Comparison of ENCODE assay signal across 24 cellular contexts in the genomic region with DNA sequence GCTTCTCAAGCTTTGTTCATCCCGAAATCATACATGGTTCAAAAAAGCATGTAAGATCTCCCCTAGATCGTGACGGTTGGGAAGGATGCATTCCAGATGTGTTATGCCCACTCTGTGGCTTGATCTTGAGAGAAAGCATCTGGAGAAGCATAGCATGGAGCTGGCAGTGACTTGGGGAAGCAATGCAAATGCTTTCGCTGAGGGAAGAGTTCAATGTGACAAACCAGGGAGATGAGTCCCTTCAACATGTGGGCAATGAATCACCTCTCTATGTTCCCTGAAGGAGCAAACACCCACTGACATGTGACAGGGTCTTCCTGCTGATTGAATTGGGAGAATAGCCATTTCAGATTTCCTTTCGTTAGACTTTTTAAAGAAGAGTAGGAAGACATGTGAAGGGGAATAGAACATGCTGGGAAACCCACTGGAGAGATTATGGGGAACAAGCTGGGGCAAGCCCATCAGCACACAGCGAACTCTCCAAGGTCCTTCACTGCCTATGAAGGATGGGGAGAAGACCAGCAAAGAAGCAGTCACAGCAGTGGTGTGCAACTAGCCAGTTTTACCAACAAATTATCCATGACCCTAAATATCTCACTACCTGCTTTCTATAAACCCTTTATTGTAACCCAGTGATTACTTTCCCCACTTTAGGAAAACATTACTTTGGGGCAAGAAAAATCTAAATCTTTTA. TPM values are rescaled to one million over a fixed set of nuclear protein-coding genes. Genes with fewer than 3 reads are reported as not detected.
DNase-seq lines count a peak whose midpoint lies in the region; ATAC-seq and TF ChIP-seq lines count a peak whose summit lies in the region.
"Had no signal": no experiment of that assay in that cellular context is flagged by ENCODE, and none has a peak within 500 bp of the region (broad histone marks: within the 10 kb centered on the region; RNA-seq: fewer than 3 reads in every experiment).

No MANE protein-coding gene starts in this region.

- no peak for TF ChIP-seq RAD21 in IMR-90 (IDR thresholded peaks at IDR 0.05; ENCODE audit: low read length)

- peak overlapping the region; percentile 7; the same call in 1 of the 2 replicates for H4K5ac ChIP-seq in IMR-90 (ENCODE audit: low read depth, low read length)

- H4K91ac ChIP-seq in IMR-90 (ENCODE audit: insufficient read depth, low read depth, low read length) = peak overlapping the region; percentile 20; the same call in 1 of the 2 replicates

- peaks cover 9% of the 10 kb centered on the region; the same call in 1 of the 2 replicates for H3K36me3 ChIP-seq in IMR-90 (ENCODE audit: control insufficient read depth, insufficient read depth, low read length)
- H3K36me3 ChIP-seq: cardiac muscle cell, prostate gland had no signal

- H3K36me3 Mint-ChIP-seq in mesothelial cell of epicardium = peaks cover 8% of the 10 kb centered on the region
- H3K36me3 Mint-ChIP-seq in activated CD4-positive, alpha-beta T cell treated with anti-CD3 and anti-CD28 coated beads for 36 hours (ENCODE audit: low read depth) = no peaks in the 10 kb centered on the region
- H3K36me3 Mint-ChIP-seq: CD8-positive, alpha-beta T cell had no signal

- no peaks in the 10 kb centered on the region for H3K27me3 Mint-ChIP-seq in mesothelial cell of epicardium (ENCODE audit: low read depth)
- H3K27me3 Mint-ChIP-seq in activated CD4-positive, alpha-beta T cell treated with anti-CD3 and anti-CD28 coated beads for 36 hours = no peaks in the 10 kb centered on the region
- H3K27me3 Mint-ChIP-seq: activated CD8-positive, alpha-beta T cell treated with anti-CD3 and anti-CD28 coated beads for 36 hours had no signal

- peak overlapping the region; percentile 31 for H3K27ac Mint-ChIP-seq in mesothelial cell of epicardium
- no peak overlapping the region for H3K27ac Mint-ChIP-seq in activated CD4-positive, alpha-beta T cell treated with anti-CD3 and anti-CD28 coated beads for 36 hours
- H3K27ac Mint-ChIP-seq: activated CD8-positive, alpha-beta T cell treated with anti-CD3 and anti-CD28 coated beads for 36 hours; CD8-positive, alpha-beta T cell; T-helper 2 cell treated with Interferon-gamma antibody and Interleukin-4, amounts not matched to agents 5 μg/mL and 100 μg/mL, for 36 hours had no signal

- intact Hi-C loops in IMR-90 (cut with micrococcal nuclease) = loop anchor here (5.0 kb wide), 1 partner anchor 218 kb away; no protein-coding TSS in a partner anchor
- intact Hi-C loops in activated CD4-positive, alpha-beta T cell treated with anti-CD3 and anti-CD28 coated beads for 36 hours (cut with DNase I, micrococcal nuclease) = no loop called here

- peak overlapping the region; percentile 53; the same call in 1 of the 2 replicates for H2AK5ac ChIP-seq in IMR-90 (ENCODE audit: low read depth, low read length)

- H3K9me3 Mint-ChIP-seq in mesothelial cell of epicardium = peaks cover 8% of the 10 kb centered on the region
- no peaks in the 10 kb centered on the region for H3K9me3 Mint-ChIP-seq in activated CD4-positive, alpha-beta T cell treated with anti-CD3 and anti-CD28 coated beads for 36 hours (ENCODE audit: low read depth)
- H3K9me3 Mint-ChIP-seq: activated CD8-positive, alpha-beta T cell treated with anti-CD3 and anti-CD28 coated beads for 36 hours; T-helper 2 cell treated with Interferon-gamma antibody and Interleukin-4, amounts not matched to agents 5 μg/mL and 100 μg/mL, for 36 hours had no signal

- CTCF ChIA-PET in IMR-90 (lab: Yijun Ruan, JAX) = interaction anchor here (0.6 kb wide), 1 partner anchor 19 kb away, joined by 5 read pairs; no protein-coding TSS in a partner anchor
- CTCF ChIA-PET in activated CD4-positive, alpha-beta T cell treated with anti-CD3 and anti-CD28 coated beads for 36 hours (lab: Charles Lee) = no interaction called here

- H3K4me1 Mint-ChIP-seq in mesothelial cell of epicardium = peaks cover 26% of the 10 kb centered on the region
- H3K4me1 Mint-ChIP-seq in activated CD4-positive, alpha-beta T cell treated with anti-CD3 and anti-CD28 coated beads for 36 hours = no peaks in the 10 kb centered on the region

- in situ Hi-C loops in IMR-90 (cut with MboI; ENCODE audit: low sequenced_read_pairs) = no loop called here

- DNase-seq in EL (peak; percentile 49), IMR-90 (peak; percentile 67), choroid plexus epithelial cell (ENCODE audit: low read depth) (peak; percentile 31), mesothelial cell of epicardium (ENCODE audit: low spot score in 2 of 2, unreplicated experiment in 2 of 2) (no peak), NOMO-1 treated with dmso at 0.1 percent for 144 hours (lab: John Stamatoyannopoulos, UW; ENCODE audit: unreplicated experiment) (no peak)
- no peak for DNase-seq in activated CD4-positive, alpha-beta T cell treated with anti-CD3 and anti-CD28 coated beads for 36 hours
- DNase-seq in stimulated activated CD4-positive, alpha-beta T cell treated with anti-CD3 and anti-CD28 coated beads, Interleukin-4, amount 100 ng/mL, for 1 hour = no peak
- no peak for DNase-seq in stimulated activated CD4-positive, alpha-beta T cell treated with anti-CD3 and anti-CD28 coated beads, Interleukin-4, amount 100 ng/mL, for 4 hours
- DNase-seq: activated CD8-positive, alpha-beta T cell treated with anti-CD3 and anti-CD28 coated beads for 36 hours; activated T-cell treated with anti-CD3 and anti-CD28 coated beads for 4 hours; CD8-positive, alpha-beta T cell; dorsolateral prefrontal cortex; gastrocnemius medialis; hippocampal formation; NCI-H1105; NCI-H2081; NCI-H510A treated with DMSO at 0.1 percent for 48 hours; stimulated activated naive CD4-positive, alpha-beta T cell; testis had no signal

- peak overlapping the region; percentile 83 for H2BK5ac ChIP-seq in IMR-90 (ENCODE audit: low read depth, low read length, poor library complexity, severe bottlenecking)

- H3K4me3 ChIP-seq in IMR-90 (ENCODE audit: insufficient read depth, low read depth, low read length) = no peak overlapping the region
- H3K4me3 ChIP-seq in choroid plexus epithelial cell (ENCODE audit: low read depth, low read length) = no peak overlapping the region
- H3K4me3 ChIP-seq: cardiac muscle cell, dorsolateral prefrontal cortex, gastrocnemius medialis, prostate gland, skin epidermis, testis had no signal

- H3K79me1 ChIP-seq in IMR-90 (ENCODE audit: low read depth in 1 of 2, low read length in 2 of 2) = peaks cover 16 to 61% of the 10 kb centered on the region in 2 experiments; a peak in 3 of 4 replicates

- peak overlapping the region; percentile 54; the same call in 1 of the 2 replicates for H3K27ac ChIP-seq in IMR-90 (ENCODE audit: insufficient read depth, low read length)
- H3K27ac ChIP-seq: cardiac muscle cell, dorsolateral prefrontal cortex, gastrocnemius medialis, prostate gland, RWPE1, testis had no signal

- POLR2A ChIA-PET in IMR-90 (lab: Charles Lee; ENCODE audit: unreplicated experiment) = no interaction called here
- POLR2A ChIA-PET in activated CD4-positive, alpha-beta T cell treated with anti-CD3 and anti-CD28 coated beads for 36 hours (lab: Charles Lee) = no interaction called here

- TF ChIP-seq POLR2A in IMR-90 (IDR thresholded peaks at IDR 0.05; ENCODE audit: low read depth, low read length) = no peak

- H3K4me1 ChIP-seq in IMR-90 (ENCODE audit: control insufficient read depth, insufficient read depth, low read length) = peaks cover 10% of the 10 kb centered on the region
- H3K4me1 ChIP-seq: prostate gland had no signal

- peak overlapping the region; percentile 11; the same call in 2 of the 3 replicates for H2BK15ac ChIP-seq in IMR-90 (ENCODE audit: low read depth, low read length)

- peak overlapping the region; percentile 5 for H2BK120ac ChIP-seq in IMR-90 (ENCODE audit: low read depth, low read length)

- peak overlapping the region; percentile 68; the same call in 1 of the 2 replicates for H3K14ac ChIP-seq in IMR-90 (replicated peaks; ENCODE audit: low read depth, low read length)

- peak overlapping the region; percentile 76 for H3K4ac ChIP-seq in IMR-90 (ENCODE audit: low read depth, low read length)

- H3K4me2 ChIP-seq in IMR-90 (ENCODE audit: low read depth, low read length) = peak overlapping the region; percentile 9; the same call in 1 of the 2 replicates

- TF ChIP-seq CTCF in IMR-90 (conservative IDR thresholded peaks at IDR 0.05; ENCODE audit: low read depth, low read length) = no peak
- TF ChIP-seq CTCF in choroid plexus epithelial cell (conservative IDR thresholded peaks at IDR 0.05; ENCODE audit: low read depth, low read length) = no peak
- no peak for TF ChIP-seq CTCF in mesothelial cell of epicardium (IDR thresholded peaks at IDR 0.05; ENCODE audit: unreplicated experiment)

- H3K4me3 Mint-ChIP-seq in mesothelial cell of epicardium = no peak overlapping the region
- no peak overlapping the region for H3K4me3 Mint-ChIP-seq in activated CD4-positive, alpha-beta T cell treated with anti-CD3 and anti-CD28 coated beads for 36 hours
- H3K4me3 Mint-ChIP-seq: activated CD8-positive, alpha-beta T cell treated with anti-CD3 and anti-CD28 coated beads for 36 hours; CD8-positive, alpha-beta T cell; T-helper 2 cell treated with Interferon-gamma antibody and Interleukin-4, amounts not matched to agents 5 μg/mL and 100 μg/mL, for 36 hours had no signal

- no peak overlapping the region for H3K56ac ChIP-seq in IMR-90 (ENCODE audit: extremely low read depth, insufficient read depth, low read length)

- H3K9me1 ChIP-seq in IMR-90 (ENCODE audit: insufficient read depth, low read length) = peaks cover 6% of the 10 kb centered on the region; the same call in 1 of the 2 replicates

- peak overlapping the region; percentile 44 for H3K18ac ChIP-seq in IMR-90 (ENCODE audit: low read depth, low read length)

- H2AFZ ChIP-seq in IMR-90 (replicated peaks; ENCODE audit: low read length, poor library complexity) = no peak overlapping the region

- dilution Hi-C loops in IMR-90 (cut with HindIII; ENCODE audit: low sequenced_read_pairs, unreplicated experiment) = no loop called here

- peak overlapping the region in 1 of 2 experiments; percentile 71; a peak in 2 of 4 replicates for H4K8ac ChIP-seq in IMR-90 (ENCODE audit: low read depth in 2 of 2, low read length in 2 of 2)

- H4K20me1 ChIP-seq in IMR-90 (ENCODE audit: insufficient read depth, low read length) = no peaks in the 10 kb centered on the region; the same call in 1 of the 2 replicates

- H3K9me3 ChIP-seq in IMR-90 (ENCODE audit: control insufficient read depth, insufficient read depth, low read length) = no peaks in the 10 kb centered on the region
- H3K9me3 ChIP-seq: gastrocnemius medialis, prostate gland, testis had no signal

- H2AK9ac ChIP-seq in IMR-90 (replicated peaks; ENCODE audit: low read depth, low read length, poor library complexity) = peak overlapping the region; percentile 1

- BruUV-seq in IMR-90 (replicated peaks; lab: Mats Ljungman, UMichigan) = no TSS peak

- no peaks in the 10 kb centered on the region for H3K27me3 ChIP-seq in IMR-90 (ENCODE audit: control insufficient read depth, insufficient read depth, low read length)
- H3K27me3 ChIP-seq: cardiac muscle cell, dorsolateral prefrontal cortex, gastrocnemius medialis, testis had no signal

- peak overlapping the region; percentile 74; the same call in 1 of the 2 replicates for H3K23ac ChIP-seq in IMR-90 (ENCODE audit: low read depth, low read length)

- peak; percentile 49 for ATAC-seq in IMR-90 (ENCODE audit: low read depth)
- no peak for ATAC-seq in activated CD4-positive, alpha-beta T cell treated with anti-CD3 and anti-CD28 coated beads for 36 hours
- ATAC-seq: activated CD8-positive, alpha-beta T cell treated with anti-CD3 and anti-CD28 coated beads for 36 hours; CD8-positive, alpha-beta T cell; gastrocnemius medialis had no signal

- no peak overlapping the region for H3K9ac ChIP-seq in IMR-90 (ENCODE audit: low read depth, low read length)

- peak overlapping the region; percentile 53 for H2BK20ac ChIP-seq in IMR-90 (ENCODE audit: low read depth, low read length)

- WGBS in IMR-90 (ENCODE audit: extremely low coverage in 2 of 2, insufficient read length in 1 of 2), 2 experiments = no CpG with 5 or more reads among the region's 6 CpGs

RNA-seq across cellular contexts. Expression of a gene that starts 35.1 kb away (rescaled TPM):
- total RNA-seq in IMR-90 (2012; rRNA removed) (87.5 and 117 TPM in 2 replicates), mesothelial cell of epicardium (13.0 to 14.4 TPM (median 13.9 TPM) in 3 replicates)
- polyA plus RNA-seq in IMR-90 (2012; rRNA removed) = 11.1 and 14.5 TPM in 2 replicates
- polyA plus RNA-seq in IMR-90 (2012; cell fraction: cytosol; rRNA removed) = 5.2 and 8.9 TPM in 2 replicates
- 1.7 and 8.7 TPM in 2 replicates for polyA plus RNA-seq in IMR-90 (2012; cell fraction: nucleus; rRNA removed; ENCODE audit: low replicate concordance)
- under 1 TPM; 0.14 to 0.23 TPM for total RNA-seq in activated CD4-positive, alpha-beta T cell treated with anti-CD3 and anti-CD28 coated beads for 36 hours
- total RNA-seq: activated CD8-positive, alpha-beta T cell treated with anti-CD3 and anti-CD28 coated beads for 36 hours; CD8-positive, alpha-beta T cell had no signal

Comparison
In these comparisons a context has a peak if more than half of its experiments do, and no peak if none do; other contexts are left out.
1. DNase-seq: peak in EL (single experiment), IMR-90 (single experiment) and choroid plexus epithelial cell (single experiment); none in mesothelial cell of epicardium (0 of 2), activated CD4-positive, alpha-beta T cell treated with anti-CD3 and anti-CD28 coated beads for 36 hours (single experiment), stimulated activated CD4-positive, alpha-beta T cell treated with anti-CD3 and anti-CD28 coated beads, Interleukin-4, amount 100 ng/mL, for 1 hour (single experiment), NOMO-1 treated with dmso at 0.1 percent for 144 hours (single experiment) and stimulated activated CD4-positive, alpha-beta T cell treated with anti-CD3 and anti-CD28 coated beads, Interleukin-4, amount 100 ng/mL, for 4 hours (0 of 2).
2. RNA of a gene that starts 35.1 kb away (total RNA-seq): 87.5 to 117 TPM in IMR-90 and 13.0 to 14.4 TPM in mesothelial cell of epicardium; 0.14 to 0.23 TPM in activated CD4-positive, alpha-beta T cell treated with anti-CD3 and anti-CD28 coated beads for 36 hours; every median in the first group is over 10 times any median in the second.